1 cellular context compared by ENCODE assay signal in the genomic region with DNA sequence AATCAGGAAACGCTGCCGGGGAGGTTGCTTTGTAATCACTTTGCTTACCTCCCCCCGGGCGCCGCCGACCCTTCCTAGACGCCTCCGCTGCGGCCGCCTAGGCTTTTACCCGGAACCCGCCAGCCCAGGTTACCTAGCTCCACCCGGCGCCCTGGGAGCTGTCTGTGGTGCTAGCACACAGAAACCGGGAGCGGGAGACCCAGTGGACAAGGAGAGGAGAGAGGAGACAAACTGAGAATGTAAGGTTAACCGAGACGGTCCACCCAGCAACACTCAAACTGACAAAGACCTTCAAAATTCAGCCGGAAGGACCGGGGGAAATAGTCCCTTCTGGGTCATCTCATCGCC.
TF ChIP-seq lines count a peak whose summit lies in the region.

No MANE protein-coding gene starts in this region.

TF ChIP-seq in HepG2, 621 proteins besides CTCF, POLR2A, EP300 and RAD21 (continued from another document):
- TF ChIP-seq ZNF781 (CRISPR knock-in tag; IDR thresholded peaks at IDR 0.05; ENCODE audit: borderline replicate concordance, not compliant biosample characterization), result peak; percentile 44
